33 cellular contexts compared by ENCODE assay signal in the genomic region with DNA sequence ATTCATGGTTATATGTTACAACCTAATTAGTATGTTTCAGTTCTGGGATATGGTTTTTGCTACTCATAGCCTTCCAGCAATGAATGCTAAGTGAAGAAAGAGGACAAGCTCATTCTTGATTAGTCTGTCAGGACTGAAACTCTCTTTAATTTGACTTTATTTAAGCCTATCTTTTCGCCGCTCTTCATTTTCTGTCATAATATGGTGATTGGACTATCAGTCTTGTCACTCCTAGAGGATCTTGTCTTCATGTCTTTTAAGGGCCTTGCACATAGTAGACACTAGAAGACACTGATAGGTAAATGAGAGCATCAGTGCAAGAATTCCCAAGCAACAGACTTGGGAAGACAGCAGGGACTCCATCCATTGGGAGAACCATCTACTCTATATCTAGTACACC.
"Had no signal": no experiment of that assay in that cellular context is flagged by ENCODE, and none has a peak within 500 bp of the region (broad histone marks: within the 10 kb centered on the region; RNA-seq: fewer than 3 reads in every experiment).

No MANE protein-coding gene starts in this region.

- H3K4me3 ChIP-seq: MG63 had no signal

- H3K9ac ChIP-seq: KMS-11 had no signal

- H3K36me3 ChIP-seq: MG63 had no signal

- DNase-seq: Karpas-422, Kasumi-1, MG63, MM.1S, MV-4-11, NCI-H1048, NCI-H1092, NCI-H1092 treated with DMSO at 0.1 percent for 48 hours, NCI-H1105, NCI-H1105 treated with DMSO at 0.1 percent for 48 hours, NCI-H1417, NCI-H1417 treated with DMSO at 0.1 percent for 48 hours, NCI-H1436, NCI-H1436 treated with DMSO at 0.1 percent for 48 hours, NCI-H146, NCI-H1694, NCI-H1694 treated with DMSO at 0.1 percent for 48 hours, NCI-H187, NCI-H187 treated with DMSO at 0.1 percent for 48 hours, NCI-H1930, NCI-H2029, NCI-H2029 treated with DMSO at 0.1 percent for 48 hours, NCI-H2081, NCI-H2081 treated with DMSO at 0.1 percent for 48 hours, NCI-H2107, NCI-H2171, NCI-H2227 treated with DMSO at 0.1 percent for 48 hours, NCI-H226, NCI-H345, NCI-H446, NCI-H446 treated with DMSO at 0.1 percent for 48 hours, NCI-H510A had no signal

- H3K4me2 ChIP-seq: KMS-11 had no signal

- H3K27ac ChIP-seq: KMS-11 had no signal

- H3K27me3 ChIP-seq: MG63 had no signal

- H3K9me3 ChIP-seq: MG63 had no signal
